Comparison of ENCODE assay signal across 1 cellular context in genomic region chr1:6785721-6786505, GRCh38.
A peak's percentile ranks its signal among the peaks of the same experiment; 100 is the strongest.
TF ChIP-seq lines count a peak whose summit lies in the region.

No MANE protein-coding gene starts in this region.

TF ChIP-seq in GM12878, 131 proteins besides CTCF, POLR2A, EP300 and RAD21 (continued from another document and continues in another):
- TF ChIP-seq, protein P1, sequence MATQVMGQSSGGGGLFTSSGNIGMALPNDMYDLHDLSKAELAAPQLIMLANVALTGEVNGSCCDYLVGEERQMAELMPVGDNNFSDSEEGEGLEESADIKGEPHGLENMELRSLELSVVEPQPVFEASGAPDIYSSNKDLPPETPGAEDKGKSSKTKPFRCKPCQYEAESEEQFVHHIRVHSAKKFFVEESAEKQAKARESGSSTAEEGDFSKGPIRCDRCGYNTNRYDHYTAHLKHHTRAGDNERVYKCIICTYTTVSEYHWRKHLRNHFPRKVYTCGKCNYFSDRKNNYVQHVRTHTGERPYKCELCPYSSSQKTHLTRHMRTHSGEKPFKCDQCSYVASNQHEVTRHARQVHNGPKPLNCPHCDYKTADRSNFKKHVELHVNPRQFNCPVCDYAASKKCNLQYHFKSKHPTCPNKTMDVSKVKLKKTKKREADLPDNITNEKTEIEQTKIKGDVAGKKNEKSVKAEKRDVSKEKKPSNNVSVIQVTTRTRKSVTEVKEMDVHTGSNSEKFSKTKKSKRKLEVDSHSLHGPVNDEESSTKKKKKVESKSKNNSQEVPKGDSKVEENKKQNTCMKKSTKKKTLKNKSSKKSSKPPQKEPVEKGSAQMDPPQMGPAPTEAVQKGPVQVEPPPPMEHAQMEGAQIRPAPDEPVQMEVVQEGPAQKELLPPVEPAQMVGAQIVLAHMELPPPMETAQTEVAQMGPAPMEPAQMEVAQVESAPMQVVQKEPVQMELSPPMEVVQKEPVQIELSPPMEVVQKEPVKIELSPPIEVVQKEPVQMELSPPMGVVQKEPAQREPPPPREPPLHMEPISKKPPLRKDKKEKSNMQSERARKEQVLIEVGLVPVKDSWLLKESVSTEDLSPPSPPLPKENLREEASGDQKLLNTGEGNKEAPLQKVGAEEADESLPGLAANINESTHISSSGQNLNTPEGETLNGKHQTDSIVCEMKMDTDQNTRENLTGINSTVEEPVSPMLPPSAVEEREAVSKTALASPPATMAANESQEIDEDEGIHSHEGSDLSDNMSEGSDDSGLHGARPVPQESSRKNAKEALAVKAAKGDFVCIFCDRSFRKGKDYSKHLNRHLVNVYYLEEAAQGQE (IDR thresholded peaks at IDR 0.05; ENCODE audit: low read depth, low read length): no peak
- no peak for TF ChIP-seq SPI1 (IDR thresholded peaks at IDR 0.05; ENCODE audit: borderline replicate concordance, insufficient read depth, low read depth, low read length)
- TF ChIP-seq ZNF274 (IDR thresholded peaks at IDR 0.05; ENCODE audit: insufficient read depth, insufficient read length): no peak
- peak; percentile 79 for TF ChIP-seq NKRF (conservative IDR thresholded peaks at IDR 0.05)
- peak; percentile 55 for TF ChIP-seq IKZF1 (conservative IDR thresholded peaks at IDR 0.05)
- TF ChIP-seq MYC (IDR thresholded peaks at IDR 0.05; ENCODE audit: insufficient read depth, insufficient read length, insufficient replicate concordance, low read length, severe bottlenecking): no peak
- TF ChIP-seq BHLHE40 (IDR thresholded peaks at IDR 0.05; ENCODE audit: borderline replicate concordance in 1 of 2, low read depth in 2 of 2, low read length in 1 of 2): peak in 1 of 2 experiments; percentile 31; a peak in 1 of 4 replicates
- TF ChIP-seq RELA (IDR thresholded peaks at IDR 0.05; ENCODE audit: borderline replicate concordance, partially characterized antibody): no peak
- TF ChIP-seq MEF2B (IDR thresholded peaks at IDR 0.05; ENCODE audit: partially characterized antibody, poor library complexity, severe bottlenecking): no peak
- peak in 1 of 2 experiments; percentile 50; a peak in 1 of 3 replicates for TF ChIP-seq EGR1 (IDR thresholded peaks at IDR 0.05; ENCODE audit: borderline replicate concordance in 1 of 2, low read depth in 2 of 2, low read length in 2 of 2)
- TF ChIP-seq ZNF217 (IDR thresholded peaks at IDR 0.05): no peak
- no peak for TF ChIP-seq POU2F2 (IDR thresholded peaks at IDR 0.05; ENCODE audit: borderline replicate concordance, low read depth, low read length)
- TF ChIP-seq MXI1 (IDR thresholded peaks at IDR 0.05; ENCODE audit: low read depth, low read length): no peak
- no peak for TF ChIP-seq NFXL1 (IDR thresholded peaks at IDR 0.05; ENCODE audit: borderline replicate concordance)
- no peak for TF ChIP-seq HDAC6 (IDR thresholded peaks at IDR 0.05; ENCODE audit: unreplicated experiment)
- no peak for TF ChIP-seq HDAC2 (IDR thresholded peaks at IDR 0.05)
- TF ChIP-seq SMAD5 (IDR thresholded peaks at IDR 0.05; ENCODE audit: low read depth): no peak
- TF ChIP-seq DPF2 (IDR thresholded peaks at IDR 0.05): peak; percentile 21; the same call in 1 of the 2 replicates
- TF ChIP-seq, protein P2, sequence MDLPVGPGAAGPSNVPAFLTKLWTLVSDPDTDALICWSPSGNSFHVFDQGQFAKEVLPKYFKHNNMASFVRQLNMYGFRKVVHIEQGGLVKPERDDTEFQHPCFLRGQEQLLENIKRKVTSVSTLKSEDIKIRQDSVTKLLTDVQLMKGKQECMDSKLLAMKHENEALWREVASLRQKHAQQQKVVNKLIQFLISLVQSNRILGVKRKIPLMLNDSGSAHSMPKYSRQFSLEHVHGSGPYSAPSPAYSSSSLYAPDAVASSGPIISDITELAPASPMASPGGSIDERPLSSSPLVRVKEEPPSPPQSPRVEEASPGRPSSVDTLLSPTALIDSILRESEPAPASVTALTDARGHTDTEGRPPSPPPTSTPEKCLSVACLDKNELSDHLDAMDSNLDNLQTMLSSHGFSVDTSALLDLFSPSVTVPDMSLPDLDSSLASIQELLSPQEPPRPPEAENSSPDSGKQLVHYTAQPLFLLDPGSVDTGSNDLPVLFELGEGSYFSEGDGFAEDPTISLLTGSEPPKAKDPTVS (IDR thresholded peaks at IDR 0.05; ENCODE audit: low read depth, low read length): no peak
- no peak for TF ChIP-seq PAX5 (IDR thresholded peaks at IDR 0.05; ENCODE audit: borderline replicate concordance, low read depth, low read length)
- no peak for TF ChIP-seq CEBPZ (IDR thresholded peaks at IDR 0.05; ENCODE audit: low read depth, low read length)
- no peak for TF ChIP-seq ZNF384 (IDR thresholded peaks at IDR 0.05; ENCODE audit: borderline replicate concordance, low read depth, low read length)
- TF ChIP-seq BMI1 (IDR thresholded peaks at IDR 0.05; ENCODE audit: borderline replicate concordance): no peak
- TF ChIP-seq GABPA (IDR thresholded peaks at IDR 0.05; ENCODE audit: low read depth): no peak
- no peak for TF ChIP-seq FOXK2 (IDR thresholded peaks at IDR 0.05)
- TF ChIP-seq RAD51 (IDR thresholded peaks at IDR 0.05): no peak
- no peak for TF ChIP-seq USF1 (IDR thresholded peaks at IDR 0.05; ENCODE audit: borderline replicate concordance, extremely low read length, insufficient read depth, low read depth, low read length)
- TF ChIP-seq PML (IDR thresholded peaks at IDR 0.05; ENCODE audit: low read length): no peak
- TF ChIP-seq, protein P3, sequence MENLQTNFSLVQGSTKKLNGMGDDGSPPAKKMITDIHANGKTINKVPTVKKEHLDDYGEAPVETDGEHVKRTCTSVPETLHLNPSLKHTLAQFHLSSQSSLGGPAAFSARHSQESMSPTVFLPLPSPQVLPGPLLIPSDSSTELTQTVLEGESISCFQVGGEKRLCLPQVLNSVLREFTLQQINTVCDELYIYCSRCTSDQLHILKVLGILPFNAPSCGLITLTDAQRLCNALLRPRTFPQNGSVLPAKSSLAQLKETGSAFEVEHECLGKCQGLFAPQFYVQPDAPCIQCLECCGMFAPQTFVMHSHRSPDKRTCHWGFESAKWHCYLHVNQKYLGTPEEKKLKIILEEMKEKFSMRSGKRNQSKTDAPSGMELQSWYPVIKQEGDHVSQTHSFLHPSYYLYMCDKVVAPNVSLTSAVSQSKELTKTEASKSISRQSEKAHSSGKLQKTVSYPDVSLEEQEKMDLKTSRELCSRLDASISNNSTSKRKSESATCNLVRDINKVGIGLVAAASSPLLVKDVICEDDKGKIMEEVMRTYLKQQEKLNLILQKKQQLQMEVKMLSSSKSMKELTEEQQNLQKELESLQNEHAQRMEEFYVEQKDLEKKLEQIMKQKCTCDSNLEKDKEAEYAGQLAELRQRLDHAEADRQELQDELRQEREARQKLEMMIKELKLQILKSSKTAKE (IDR thresholded peaks at IDR 0.05; ENCODE audit: low read depth, poor library complexity, severe bottlenecking): no peak
- TF ChIP-seq NRF1 (conservative IDR thresholded peaks at IDR 0.05; ENCODE audit: low read depth, low read length): no peak
- no peak for TF ChIP-seq FOXM1 (IDR thresholded peaks at IDR 0.05; ENCODE audit: low read depth, low read length)
- no peak for TF ChIP-seq ZNF687 (IDR thresholded peaks at IDR 0.05)
- no peak for TF ChIP-seq STAT3 (IDR thresholded peaks at IDR 0.05; ENCODE audit: low read depth, low read length)
- TF ChIP-seq CBFB (IDR thresholded peaks at IDR 0.05; ENCODE audit: low read depth): no peak
- TF ChIP-seq EED (IDR thresholded peaks at IDR 0.05; ENCODE audit: low read depth): 0 out of 2 replicates have a peak, but pooled peaks have one; percentile 16
- no peak for TF ChIP-seq TCF3 (IDR thresholded peaks at IDR 0.05; ENCODE audit: borderline replicate concordance, insufficient read depth, low read depth, low read length)
- no peak for TF ChIP-seq BCL3 (IDR thresholded peaks at IDR 0.05; ENCODE audit: borderline replicate concordance, insufficient read depth, low read depth, low read length, poor library complexity, severe bottlenecking)
- no peak for TF ChIP-seq ATF2 (IDR thresholded peaks at IDR 0.05; ENCODE audit: low read length)
- no peak for TF ChIP-seq KAT2A (conservative IDR thresholded peaks at IDR 0.05; ENCODE audit: control insufficient read depth, low read depth, low read length)
- TF ChIP-seq CREB1 (IDR thresholded peaks at IDR 0.05; ENCODE audit: low read depth): no peak
- no peak for TF ChIP-seq ASH2L (IDR thresholded peaks at IDR 0.05; ENCODE audit: borderline replicate concordance, low read depth)
